In genomic region chr12:107541001-107541400, GRCh38 we compare ENCODE assay signal across 1 cellular context.
TF ChIP-seq lines count a peak whose summit lies in the region.

No MANE protein-coding gene starts in this region.

TF ChIP-seq in K562, 482 proteins besides CTCF, POLR2A, EP300 and RAD21 (continued from another document):
- TF ChIP-seq E2F8 (IDR thresholded peaks at IDR 0.05; ENCODE audit: low read depth, partially characterized antibody) = no peak
- no peak for TF ChIP-seq DACH1 (IDR thresholded peaks at IDR 0.05; ENCODE audit: partially characterized antibody)
- no peak for TF ChIP-seq DNMT1 (IDR thresholded peaks at IDR 0.05)
- TF ChIP-seq PKNOX1 (IDR thresholded peaks at IDR 0.05) = 0 out of 2 replicates have a peak, but pooled peaks have one; percentile 15
TF ChIP-seq in K562: peak in this region for 1.
